Comparison of ENCODE assay signal across 20 cellular contexts in the genomic region with DNA sequence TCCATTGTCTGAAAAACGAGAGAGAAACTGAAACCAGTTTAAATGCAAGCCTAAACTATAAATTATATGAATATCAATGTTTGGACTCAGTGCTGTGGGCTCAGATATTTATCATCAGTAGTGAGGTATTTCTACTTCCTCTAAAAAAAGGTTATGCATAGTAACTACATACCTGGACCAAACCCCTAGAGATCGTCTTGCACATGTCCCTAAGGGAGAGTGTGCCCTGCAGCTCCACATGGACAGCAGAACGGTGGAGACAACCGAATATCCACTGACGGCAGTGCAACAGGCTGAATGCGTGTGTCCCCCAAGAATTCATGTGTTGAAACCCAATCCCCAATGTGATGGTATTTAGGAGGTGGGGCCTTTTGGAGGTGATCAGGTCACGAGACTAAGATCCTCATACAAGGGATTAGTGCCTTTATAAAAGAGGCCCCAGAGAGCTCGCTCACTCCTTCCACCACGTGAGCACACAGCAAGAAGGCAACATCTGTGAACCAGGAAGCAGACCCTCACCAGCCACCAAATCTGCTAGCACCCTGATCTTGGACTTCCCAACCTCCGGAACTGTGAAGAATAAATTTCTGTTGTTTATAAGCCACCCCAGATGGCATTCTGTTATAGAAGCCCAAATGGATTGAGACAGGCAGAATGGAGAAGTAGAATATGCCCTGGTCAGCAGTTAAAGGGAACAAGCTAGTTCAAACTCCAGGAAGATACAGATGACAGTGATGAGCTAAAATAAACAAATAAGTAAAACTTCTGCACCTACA.
DNase-seq lines count a peak whose midpoint lies in the region; ATAC-seq and TF ChIP-seq lines count a peak whose summit lies in the region.
"Had no signal": no experiment of that assay in that cellular context is flagged by ENCODE, and none has a peak within 500 bp of the region (broad histone marks: within the 10 kb centered on the region; RNA-seq: fewer than 3 reads in every experiment).

No MANE protein-coding gene starts in this region.

- no peaks in the 10 kb centered on the region for H3K27me3 ChIP-seq in CD4-positive, CD25-positive, alpha-beta regulatory T cell (ENCODE audit: control insufficient read depth, insufficient read depth, low read length)
- H3K27me3 ChIP-seq in IMR-90 (ENCODE audit: control insufficient read depth, insufficient read depth, low read length) (peaks cover 10% of the 10 kb centered on the region), trophoblast cell (ENCODE audit: insufficient read depth, low read length) (no peaks in the 10 kb centered on the region)
- H3K27me3 ChIP-seq: pancreas, Peyer's patch had no signal

- H3K23ac ChIP-seq in IMR-90 (ENCODE audit: low read depth, low read length) (no peak overlapping the region), trophoblast cell (ENCODE audit: low read length) (no peak overlapping the region)

- H4K12ac ChIP-seq in trophoblast cell (ENCODE audit: low read depth, low read length), result no peak overlapping the region

- no peak overlapping the region for H3K4ac ChIP-seq in IMR-90 (ENCODE audit: low read depth, low read length)
- no peak overlapping the region for H3K4ac ChIP-seq in trophoblast cell (ENCODE audit: low read depth, low read length)

- no peak overlapping the region for H3K56ac ChIP-seq in IMR-90 (ENCODE audit: extremely low read depth, insufficient read depth, low read length)

- peak overlapping the region; percentile 56; the same call in 1 of the 3 replicates for H2BK15ac ChIP-seq in IMR-90 (ENCODE audit: low read depth, low read length)

- H4K8ac ChIP-seq in IMR-90 (ENCODE audit: low read depth in 2 of 2, low read length in 2 of 2), result no peak overlapping the region
- no peak overlapping the region for H4K8ac ChIP-seq in trophoblast cell (ENCODE audit: low read depth, low read length)

- H4K5ac ChIP-seq in IMR-90 (ENCODE audit: low read depth, low read length), result no peak overlapping the region; the same call in 1 of the 2 replicates

- no peak overlapping the region for H3K4me3 ChIP-seq in CD4-positive, CD25-positive, alpha-beta regulatory T cell (ENCODE audit: low read depth, low read length)
- H3K4me3 ChIP-seq in IMR-90 (ENCODE audit: insufficient read depth, low read depth, low read length) (no peak overlapping the region), mucosa of descending colon (no peak overlapping the region), trophoblast cell (ENCODE audit: low read depth, low read length) (no peak overlapping the region)
- H3K4me3 ChIP-seq: pancreas, Peyer's patch, skin epidermis, thoracic aorta had no signal

- H3K9me3 Mint-ChIP-seq in CD4-positive, CD25-positive, alpha-beta regulatory T cell, result peaks cover 0 to 1% (median 0%) of the 10 kb centered on the region in 7 donors
- no peaks in the 10 kb centered on the region for H3K9me3 Mint-ChIP-seq in natural killer cell treated with Interleukin-12 subunit alpha and Interleukin-12 subunit beta and Interleukin-15 and Interleukin-18, amount 100 ng/mL, for 72 hours
- H3K9me3 Mint-ChIP-seq: activated B cell treated with CpG ODN at 0.5 μM for 24 hours; central memory CD8-positive, alpha-beta T cell; T-cell had no signal

- no TSS peak for BruUV-seq in IMR-90 (replicated peaks; lab: Mats Ljungman, UMichigan)

- H3K79me1 ChIP-seq in IMR-90 (ENCODE audit: low read depth in 1 of 2, low read length in 2 of 2) (no peaks in the 10 kb centered on the region), trophoblast cell (ENCODE audit: low read length) (no peaks in the 10 kb centered on the region)

- POLR2A ChIA-PET in IMR-90 (lab: Charles Lee; ENCODE audit: unreplicated experiment), result no interaction called here

- ATAC-seq in CD4-positive, CD25-positive, alpha-beta regulatory T cell (ENCODE audit: low read depth in 2 of 2), result no peak
- ATAC-seq in IMR-90 (ENCODE audit: low read depth) (no peak), mucosa of descending colon (peak; percentile 18), HG02973 (IDR thresholded peaks at IDR 0.05; ENCODE audit: unreplicated experiment) (no peak)
- ATAC-seq in natural killer cell treated with Interleukin-12 subunit alpha and Interleukin-12 subunit beta and Interleukin-15 and Interleukin-18, amount 100 ng/mL, for 72 hours, result no peak
- ATAC-seq: T-cell had no signal

- H3K27ac Mint-ChIP-seq in CD4-positive, CD25-positive, alpha-beta regulatory T cell, result peak overlapping the region in 2 of 3 donors; percentile 37 to 66
- no peak overlapping the region for H3K27ac Mint-ChIP-seq in natural killer cell treated with Interleukin-12 subunit alpha and Interleukin-12 subunit beta and Interleukin-15 and Interleukin-18, amount 100 ng/mL, for 72 hours
- H3K27ac Mint-ChIP-seq: activated B cell treated with CpG ODN at 0.5 μM for 24 hours, endodermal cell, T-cell had no signal

- H3K79me2 ChIP-seq in trophoblast cell (ENCODE audit: control insufficient read depth, insufficient read depth, low read length, poor library complexity), result no peaks in the 10 kb centered on the region

- H3K18ac ChIP-seq in IMR-90 (ENCODE audit: low read depth, low read length) (no peak overlapping the region), trophoblast cell (ENCODE audit: low read length) (no peak overlapping the region)

- H2BK120ac ChIP-seq in IMR-90 (ENCODE audit: low read depth, low read length) (no peak overlapping the region), trophoblast cell (ENCODE audit: insufficient read depth, low read length, poor library complexity) (no peak overlapping the region)

- peak overlapping the region; percentile 24; the same call in 1 of the 2 replicates for H2AK5ac ChIP-seq in IMR-90 (ENCODE audit: low read depth, low read length)
- no peak overlapping the region for H2AK5ac ChIP-seq in trophoblast cell (ENCODE audit: low read length)

- no peaks in the 10 kb centered on the region for H3K9me3 ChIP-seq in CD4-positive, CD25-positive, alpha-beta regulatory T cell (ENCODE audit: control insufficient read depth in 2 of 2, low read length in 2 of 2)
- H3K9me3 ChIP-seq in IMR-90 (ENCODE audit: control insufficient read depth, insufficient read depth, low read length) (no peaks in the 10 kb centered on the region), mucosa of descending colon (no peaks in the 10 kb centered on the region), trophoblast cell (ENCODE audit: insufficient read depth, low read depth, low read length) (peaks cover 4% of the 10 kb centered on the region)
- H3K9me3 ChIP-seq: pancreas, Peyer's patch, thoracic aorta had no signal

- H3K9me1 ChIP-seq in IMR-90 (ENCODE audit: insufficient read depth, low read length), result no peaks in the 10 kb centered on the region

- no peak overlapping the region for H2BK12ac ChIP-seq in trophoblast cell (ENCODE audit: low read length)

- H3K36me3 ChIP-seq in CD4-positive, CD25-positive, alpha-beta regulatory T cell (ENCODE audit: control insufficient read depth, insufficient read depth, low read length), result no peaks in the 10 kb centered on the region
- H3K36me3 ChIP-seq in IMR-90 (ENCODE audit: control insufficient read depth, insufficient read depth, low read length) (no peaks in the 10 kb centered on the region), mucosa of descending colon (ENCODE audit: low read depth) (no peaks in the 10 kb centered on the region), trophoblast cell (ENCODE audit: control insufficient read depth in 1 of 2, insufficient read depth in 2 of 2, low read length in 2 of 2) (no peaks in the 10 kb centered on the region)
- H3K36me3 ChIP-seq: pancreas, Peyer's patch, thoracic aorta had no signal

- no peaks in the 10 kb centered on the region for H3K36me3 Mint-ChIP-seq in CD4-positive, CD25-positive, alpha-beta regulatory T cell
- no peaks in the 10 kb centered on the region for H3K36me3 Mint-ChIP-seq in natural killer cell treated with Interleukin-12 subunit alpha and Interleukin-12 subunit beta and Interleukin-15 and Interleukin-18, amount 100 ng/mL, for 72 hours
- H3K36me3 Mint-ChIP-seq: T-cell had no signal

- in situ Hi-C loops in IMR-90 (cut with MboI; ENCODE audit: low sequenced_read_pairs), result loop anchor here (10.0 kb wide), 1 partner anchor 561 kb away; no protein-coding TSS in a partner anchor

- no peak overlapping the region for H3K4me2 ChIP-seq in IMR-90 (ENCODE audit: low read depth, low read length)
- H3K4me2 ChIP-seq in trophoblast cell (ENCODE audit: low read length), result no peak overlapping the region

- WGBS in IMR-90 (ENCODE audit: extremely low coverage in 2 of 2, insufficient read length in 1 of 2), 2 experiments, result no CpG with 5 or more reads among the region's 10 CpGs
- no CpG with 5 or more reads among the region's 10 CpGs for WGBS in trophoblast cell (ENCODE audit: extremely low coverage, insufficient coverage, insufficient read length)

- peaks cover 0 to 9% (median 7%) of the 10 kb centered on the region in 4 donors for H3K4me1 Mint-ChIP-seq in CD4-positive, CD25-positive, alpha-beta regulatory T cell
- H3K4me1 Mint-ChIP-seq in natural killer cell treated with Interleukin-12 subunit alpha and Interleukin-12 subunit beta and Interleukin-15 and Interleukin-18, amount 100 ng/mL, for 72 hours (ENCODE audit: low read depth in 2 of 2), result peaks cover 2 to 7% of the 10 kb centered on the region in 2 donors
- H3K4me1 Mint-ChIP-seq: central memory CD8-positive, alpha-beta T cell had no signal

- no peak overlapping the region for H2AK9ac ChIP-seq in IMR-90 (replicated peaks; ENCODE audit: low read depth, low read length, poor library complexity)

- no peaks in the 10 kb centered on the region for H3K4me1 ChIP-seq in CD4-positive, CD25-positive, alpha-beta regulatory T cell (ENCODE audit: control insufficient read depth, insufficient read depth, low read length, poor library complexity, severe bottlenecking)
- H3K4me1 ChIP-seq in IMR-90 (ENCODE audit: control insufficient read depth, insufficient read depth, low read length), result peaks cover 4% of the 10 kb centered on the region; the same call in 1 of the 2 replicates
- H3K4me1 ChIP-seq in mucosa of descending colon (ENCODE audit: low read depth), result no peaks in the 10 kb centered on the region
- H3K4me1 ChIP-seq in trophoblast cell (ENCODE audit: control insufficient read depth in 1 of 2, insufficient read depth in 2 of 2, low read length in 2 of 2), result no peaks in the 10 kb centered on the region
- H3K4me1 ChIP-seq: pancreas, Peyer's patch had no signal

- DNase-seq in CD4-positive, CD25-positive, alpha-beta regulatory T cell, result peak in 1 of 3 donors; percentile 24
- DNase-seq in IMR-90 (no peak), SKM-1 treated with dmso at 0.1 percent for 144 hours (lab: John Stamatoyannopoulos, UW; ENCODE audit: unreplicated experiment) (peak; percentile 29), mucosa of descending colon (no peak), trophoblast cell (no peak), NCI-H128 (lab: John Stamatoyannopoulos, UW; ENCODE audit: unreplicated experiment) (no peak)
- no peak for DNase-seq in natural killer cell treated with Interleukin-12 subunit alpha and Interleukin-12 subunit beta and Interleukin-15 and Interleukin-18, amount 100 ng/mL, for 72 hours (ENCODE audit: low spot score)
- DNase-seq: activated B cell treated with CpG ODN at 0.5 μM for 24 hours; activated effector memory CD4-positive, alpha-beta T cell treated with Interleukin-2 at 50 U/mL for 16 hours; endodermal cell; KG1; NCI-H1694; pancreas; Peyer's patch; stimulated activated CD4-positive, alpha-beta T cell treated with anti-CD3 and anti-CD28 coated beads, Interleukin-4, amount 100 ng/mL, for 4 hours; T-cell had no signal

- H3K4me3 Mint-ChIP-seq in CD4-positive, CD25-positive, alpha-beta regulatory T cell, result no peak overlapping the region
- no peak overlapping the region for H3K4me3 Mint-ChIP-seq in natural killer cell treated with Interleukin-12 subunit alpha and Interleukin-12 subunit beta and Interleukin-15 and Interleukin-18, amount 100 ng/mL, for 72 hours
- H3K4me3 Mint-ChIP-seq: activated B cell treated with CpG ODN at 0.5 μM for 24 hours; central memory CD8-positive, alpha-beta T cell; endodermal cell; T-cell had no signal

- TF ChIP-seq POLR2A in IMR-90 (IDR thresholded peaks at IDR 0.05; ENCODE audit: low read depth, low read length), result no peak

- dilution Hi-C loops in IMR-90 (cut with HindIII; ENCODE audit: low sequenced_read_pairs, unreplicated experiment), result no loop called here

- intact Hi-C loops in IMR-90 (cut with micrococcal nuclease), result no loop called here
- intact Hi-C loops in mucosa of descending colon (cut with DNase I, micrococcal nuclease), result no loop called here

- no peak overlapping the region for H3K27ac ChIP-seq in CD4-positive, CD25-positive, alpha-beta regulatory T cell (ENCODE audit: insufficient read depth, low read length, poor library complexity, severe bottlenecking)
- H3K27ac ChIP-seq in IMR-90 (ENCODE audit: insufficient read depth, low read length), result no peak overlapping the region
- no peak overlapping the region for H3K27ac ChIP-seq in trophoblast cell (ENCODE audit: low read depth, low read length)
- H3K27ac ChIP-seq: pancreas, skin epidermis, thoracic aorta had no signal

- H2BK5ac ChIP-seq in IMR-90 (ENCODE audit: low read depth, low read length, poor library complexity, severe bottlenecking) (no peak overlapping the region), trophoblast cell (ENCODE audit: low read depth, low read length, poor library complexity) (no peak overlapping the region)

- H3K9ac ChIP-seq in IMR-90 (ENCODE audit: low read depth, low read length) (no peak overlapping the region), trophoblast cell (ENCODE audit: low read length) (no peak overlapping the region)

- no peak overlapping the region for H4K91ac ChIP-seq in IMR-90 (ENCODE audit: insufficient read depth, low read depth, low read length)
- no peak overlapping the region for H4K91ac ChIP-seq in trophoblast cell (ENCODE audit: low read depth, low read length)

- CTCF ChIA-PET in IMR-90 (lab: Yijun Ruan, JAX), result interaction anchor here (0.9 to 1.2 kb wide), 2 partner anchors 16 to 558 kb away, joined by 3 read pairs; no protein-coding TSS in a partner anchor

- no peaks in the 10 kb centered on the region for H3K27me3 Mint-ChIP-seq in CD4-positive, CD25-positive, alpha-beta regulatory T cell
- H3K27me3 Mint-ChIP-seq in natural killer cell treated with Interleukin-12 subunit alpha and Interleukin-12 subunit beta and Interleukin-15 and Interleukin-18, amount 100 ng/mL, for 72 hours, result peaks cover 0 to 10% of the 10 kb centered on the region in 2 donors
- H3K27me3 Mint-ChIP-seq: activated B cell treated with CpG ODN at 0.5 μM for 24 hours; central memory CD8-positive, alpha-beta T cell; T-cell had no signal

- H4K20me1 ChIP-seq in IMR-90 (ENCODE audit: insufficient read depth, low read length), result no peaks in the 10 kb centered on the region

- TF ChIP-seq CTCF in IMR-90 (conservative IDR thresholded peaks at IDR 0.05; ENCODE audit: low read depth, low read length) (no peak), mucosa of descending colon (IDR thresholded peaks at IDR 0.05) (no peak)

- no peak for TF ChIP-seq RAD21 in IMR-90 (IDR thresholded peaks at IDR 0.05; ENCODE audit: low read length)

- H3K14ac ChIP-seq in IMR-90 (replicated peaks; ENCODE audit: low read depth, low read length) (no peak overlapping the region), trophoblast cell (ENCODE audit: low read length) (no peak overlapping the region)

- H2AFZ ChIP-seq in IMR-90 (replicated peaks; ENCODE audit: low read length, poor library complexity) (no peak overlapping the region), trophoblast cell (ENCODE audit: insufficient read depth, low read length, poor library complexity) (no peak overlapping the region)

- no peak overlapping the region for H2BK20ac ChIP-seq in IMR-90 (ENCODE audit: low read depth, low read length)

Comparison
In these comparisons a context has a peak if more than half of its experiments do, and no peak if none do; other contexts are left out.
1. H3K27ac Mint-ChIP-seq: peak in CD4-positive, CD25-positive, alpha-beta regulatory T cell (2 of 3); none in natural killer cell treated with Interleukin-12 subunit alpha and Interleukin-12 subunit beta and Interleukin-15 and Interleukin-18, amount 100 ng/mL, for 72 hours (0 of 2).